ENCODE assay signal across 22 cellular contexts in the genomic region with DNA sequence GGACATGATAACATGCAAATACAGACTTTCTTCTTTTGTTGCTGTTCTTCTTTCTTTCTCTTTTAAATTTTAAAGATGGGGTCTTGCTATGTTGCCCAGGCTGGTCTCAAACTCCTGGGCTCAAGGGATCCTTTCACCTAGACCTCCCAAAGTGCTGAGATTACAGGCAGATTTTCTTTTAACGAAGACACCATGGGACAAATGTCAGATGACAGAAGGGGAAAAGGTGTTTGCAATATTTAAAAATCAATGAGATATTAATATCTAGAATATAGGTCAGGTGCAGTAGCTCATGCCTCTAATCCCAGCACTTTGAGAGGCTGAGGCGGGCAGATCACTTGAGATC. TPM values are rescaled to one million over a fixed set of nuclear protein-coding genes. Genes with fewer than 3 reads are reported as not detected.
DNase-seq lines count a peak whose midpoint lies in the region; ATAC-seq, FAIRE-seq and TF ChIP-seq lines count a peak whose summit lies in the region.
"Had no signal": no experiment of that assay in that cellular context is flagged by ENCODE, and none has a peak within 500 bp of the region (broad histone marks: within the 10 kb centered on the region; RNA-seq: fewer than 3 reads in every experiment).

No MANE protein-coding gene starts in this region.

- H3K36me3 Mint-ChIP-seq in activated T-cell treated with anti-CD3 and anti-CD28 coated beads, Interleukin-2, amount 50 U/mL, for 72 hours (ENCODE audit: insufficient read depth in 2 of 2): no peaks in the 10 kb centered on the region
- no peaks in the 10 kb centered on the region for H3K36me3 Mint-ChIP-seq in activated CD4-positive, alpha-beta memory T cell treated with anti-CD3 and anti-CD28 coated beads for 36 hours
- H3K36me3 Mint-ChIP-seq in naive thymus-derived CD8-positive, alpha-beta T cell: no peaks in the 10 kb centered on the region

- H3K9me3 ChIP-seq in HEK293 (ENCODE audit: control insufficient read depth, insufficient read depth, low read depth, low read length) (no peaks in the 10 kb centered on the region), K562 (replicated peaks; ENCODE audit: control insufficient read depth, insufficient read depth, low read depth, low read length) (no peaks in the 10 kb centered on the region)

- no peaks in the 10 kb centered on the region for H3K9me1 ChIP-seq in K562 (ENCODE audit: control insufficient read depth, insufficient read depth, low read length)

- H3K36me3 ChIP-seq in HEK293 (ENCODE audit: control insufficient read depth in 2 of 2, insufficient read depth in 1 of 2, low read length in 2 of 2) (no peaks in the 10 kb centered on the region; a peak in 1 of 3 replicates), K562 (ENCODE audit: control insufficient read depth, insufficient read depth, low read length) (no peaks in the 10 kb centered on the region)

- no peak for DNase-seq in activated T-cell treated with anti-CD3 and anti-CD28 coated beads, Interleukin-2, amount 50 U/mL, for 72 hours
- DNase-seq in activated T-cell treated with anti-CD3 and anti-CD28 coated beads, Interleukin-2, amount 50 U/mL, for 1 hour: no peak
- no peak for DNase-seq in activated CD4-positive, alpha-beta memory T cell treated with anti-CD3 and anti-CD28 coated beads for 36 hours
- DNase-seq in K562 (ENCODE audit: extremely low read depth in 1 of 4, low spot score in 3 of 4) (no peak), GM13976 (ENCODE audit: low spot score) (no peak)
- no peak for DNase-seq in naive thymus-derived CD8-positive, alpha-beta T cell
- DNase-seq: AML-193, Calu3, DMS53, NCI-H1048, NCI-H1436 treated with DMSO at 0.1 percent for 48 hours, NCI-H2029 treated with DMSO at 0.1 percent for 48 hours, NCI-H2171 treated with DMSO at 0.1 percent for 48 hours, NCI-H446 treated with DMSO at 0.1 percent for 48 hours, NCI-H774, PC-9 had no signal

- H3K4me1 ChIP-seq in HEK293 (ENCODE audit: control insufficient read depth, insufficient read depth, low read length) (peaks cover 8% of the 10 kb centered on the region), K562 (replicated peaks in 1 of 2; ENCODE audit: control insufficient read depth in 2 of 2, insufficient read depth in 2 of 2, low read length in 2 of 2) (peaks cover 33 to 35% of the 10 kb centered on the region in 2 experiments)

- no peak for TF ChIP-seq CTCF in HEK293 (tag by site-specific recombination; IDR thresholded peaks at IDR 0.05)
- TF ChIP-seq CTCF in K562 (IDR thresholded peaks at IDR 0.05 in 2 of 3, conservative IDR thresholded peaks at IDR 0.05 in 1 of 3; ENCODE audit: insufficient read depth in 2 of 3, low read depth in 1 of 3, low read length in 3 of 3): no peak
- TF ChIP-seq CTCF in GM13976 (IDR thresholded peaks at IDR 0.05; ENCODE audit: borderline replicate concordance, control extremely low read depth, extremely low read depth, insufficient read depth, missing control alignments): no peak

- TF ChIP-seq POLR2A in K562 (conservative IDR thresholded peaks at IDR 0.05): no peak

- no peak overlapping the region for H3K4me2 ChIP-seq in K562 (ENCODE audit: insufficient read depth, low read length)
- H3K4me2 ChIP-seq: PC-9 had no signal

- TF ChIP-seq RAD21 in K562 (CRISPR knock-in tag; conservative IDR thresholded peaks at IDR 0.05 in 1 of 2, IDR thresholded peaks at IDR 0.05 in 1 of 2): no peak

- H3K27me3 ChIP-seq in K562 (ENCODE audit: control insufficient read depth in 2 of 2, insufficient read depth in 2 of 2, low read length in 2 of 2): no peaks in the 10 kb centered on the region

- H2AFZ ChIP-seq in K562 (ENCODE audit: low read depth, low read length): peak overlapping the region; percentile 29; the same call in 1 of the 2 replicates
- H2AFZ ChIP-seq: PC-9 had no signal

- H4K20me1 ChIP-seq in K562 (replicated peaks; ENCODE audit: control insufficient read depth, insufficient read depth, low read length): no peaks in the 10 kb centered on the region

- 0 out of 3 replicates have a peak, but pooled peaks cover 9% of the 10 kb centered on the region for H3K79me2 ChIP-seq in K562 (ENCODE audit: control insufficient read depth, insufficient read depth, low read length)

- H3K9ac ChIP-seq in K562 (ENCODE audit: insufficient read depth in 1 of 2, low read depth in 2 of 2, low read length in 2 of 2): no peak overlapping the region

- no peak overlapping the region for H3K27ac ChIP-seq in HEK293 (ENCODE audit: extremely low read depth, low read depth, low read length)
- H3K27ac ChIP-seq in K562 (ENCODE audit: extremely low read depth, low read depth, low read length): no peak overlapping the region
- H3K27ac ChIP-seq: PC-9 had no signal

- no peak for ATAC-seq in activated T-cell treated with anti-CD3 and anti-CD28 coated beads, Interleukin-2, amount 50 U/mL, for 72 hours (replicated peaks in 1 of 2)
- no peak for ATAC-seq in K562
- ATAC-seq in HG03342 (IDR thresholded peaks at IDR 0.05; ENCODE audit: unreplicated experiment): no peak
- no peak for ATAC-seq in naive thymus-derived CD8-positive, alpha-beta T cell
- ATAC-seq: HepG2 had no signal

- CTCF ChIA-PET in HEK293 (lab: Yijun Ruan, JAX): interaction anchor here (0.7 kb wide), 1 partner anchor 49 kb away, joined by 3 read pairs; no protein-coding TSS in a partner anchor
- CTCF ChIA-PET in activated CD4-positive, alpha-beta memory T cell treated with anti-CD3 and anti-CD28 coated beads for 36 hours (lab: Charles Lee): interaction anchor here (4.0 kb wide), 1 partner anchor 27 kb away, joined by 11 read pairs; a partner anchor contains a TSS
- CTCF ChIA-PET in K562 (lab: Yijun Ruan, JAX; ENCODE audit: low intra/inter-chr PET ratio): no interaction called here

- in situ Hi-C loops in K562 (cut with MboI) (no loop called here), GM13976 (cut with MboI; ENCODE audit: low sequenced_read_pairs, unreplicated experiment) (no loop called here)

- POLR2A ChIA-PET in HEK293 (lab: Yijun Ruan, JAX): no interaction called here
- POLR2A ChIA-PET in activated CD4-positive, alpha-beta memory T cell treated with anti-CD3 and anti-CD28 coated beads for 36 hours (lab: Charles Lee): interaction anchor here (1.6 kb wide), 1 partner anchor 55 kb away, joined by 4 read pairs; a partner anchor contains a TSS
- POLR2A ChIA-PET in K562 (lab: Yijun Ruan, JAX): interaction anchor here (0.5 kb wide), 1 partner anchor 32 kb away, joined by 5 read pairs; no protein-coding TSS in a partner anchor
- POLR2A ChIA-PET in naive thymus-derived CD8-positive, alpha-beta T cell (lab: Charles Lee): no interaction called here

- WGBS in K562 (ENCODE audit: insufficient coverage, low coverage, missing lambda C conversion rate): 55% methylated on average over 2 of the region's 2 CpGs

- H3K4me3 ChIP-seq in HEK293 (ENCODE audit: low read depth, low read length): no peak overlapping the region
- no peak overlapping the region for H3K4me3 ChIP-seq in K562
- H3K4me3 ChIP-seq: PC-9 had no signal

- peaks cover 56% of the 10 kb centered on the region for H3K4me1 Mint-ChIP-seq in activated T-cell treated with anti-CD3 and anti-CD28 coated beads, Interleukin-2, amount 50 U/mL, for 72 hours (ENCODE audit: low read depth)
- H3K4me1 Mint-ChIP-seq in activated CD4-positive, alpha-beta memory T cell treated with anti-CD3 and anti-CD28 coated beads for 36 hours (ENCODE audit: low read depth): peaks cover 45% of the 10 kb centered on the region
- peaks cover 6 to 28% (median 16%) of the 10 kb centered on the region in 4 donors for H3K4me1 Mint-ChIP-seq in naive thymus-derived CD8-positive, alpha-beta T cell

- intact Hi-C loops in activated CD4-positive, alpha-beta memory T cell treated with anti-CD3 and anti-CD28 coated beads for 36 hours (cut with micrococcal nuclease): loop anchor here (2.0 to 5.0 kb wide), 5 partner anchors 42 to 548 kb away; a partner anchor contains a TSS
- intact Hi-C loops in K562 (cut with micrococcal nuclease): no loop called here

- H3K27ac Mint-ChIP-seq in activated T-cell treated with anti-CD3 and anti-CD28 coated beads, Interleukin-2, amount 50 U/mL, for 72 hours: peak overlapping the region; percentile 91
- peak overlapping the region; percentile 95 for H3K27ac Mint-ChIP-seq in activated CD4-positive, alpha-beta memory T cell treated with anti-CD3 and anti-CD28 coated beads for 36 hours
- H3K27ac Mint-ChIP-seq in naive thymus-derived CD8-positive, alpha-beta T cell: no peak overlapping the region

- H3K4me3 Mint-ChIP-seq in activated T-cell treated with anti-CD3 and anti-CD28 coated beads, Interleukin-2, amount 50 U/mL, for 72 hours: peak overlapping the region; percentile 64 to 66
- peak overlapping the region; percentile 3 for H3K4me3 Mint-ChIP-seq in activated CD4-positive, alpha-beta memory T cell treated with anti-CD3 and anti-CD28 coated beads for 36 hours
- H3K4me3 Mint-ChIP-seq in naive thymus-derived CD8-positive, alpha-beta T cell: no peak overlapping the region

- FAIRE-seq in K562 (lab: Jason Lieb, UNC): no peak
- FAIRE-seq: GM19239, H54, HepG2 had no signal

- H3K27me3 Mint-ChIP-seq in activated T-cell treated with anti-CD3 and anti-CD28 coated beads, Interleukin-2, amount 50 U/mL, for 72 hours (ENCODE audit: low read depth): peaks cover 12% of the 10 kb centered on the region
- peaks cover 7% of the 10 kb centered on the region for H3K27me3 Mint-ChIP-seq in activated CD4-positive, alpha-beta memory T cell treated with anti-CD3 and anti-CD28 coated beads for 36 hours
- H3K27me3 Mint-ChIP-seq in naive thymus-derived CD8-positive, alpha-beta T cell: peaks cover 7 to 21% (median 12%) of the 10 kb centered on the region in 5 donors

- no TSS peak for BruUV-seq in K562 (replicated peaks; lab: Mats Ljungman, UMichigan)

- TF ChIP-seq EP300 in K562 (IDR thresholded peaks at IDR 0.05; ENCODE audit: low read length): no peak

- no peaks in the 10 kb centered on the region for H3K9me3 Mint-ChIP-seq in activated T-cell treated with anti-CD3 and anti-CD28 coated beads, Interleukin-2, amount 50 U/mL, for 72 hours
- H3K9me3 Mint-ChIP-seq in activated CD4-positive, alpha-beta memory T cell treated with anti-CD3 and anti-CD28 coated beads for 36 hours: no peaks in the 10 kb centered on the region
- H3K9me3 Mint-ChIP-seq in naive thymus-derived CD8-positive, alpha-beta T cell: no peaks in the 10 kb centered on the region

RNA-seq across cellular contexts. Expression of a gene that starts 3.7 kb away (rescaled TPM):
- 1 to 10 TPM; 3.3 to 5.3 TPM for total RNA-seq in activated T-cell treated with anti-CD3 and anti-CD28 coated beads, Interleukin-2, amount 50 U/mL, for 72 hours
- 1 to 10 TPM; 2.4 to 2.5 TPM for total RNA-seq in activated CD4-positive, alpha-beta memory T cell treated with anti-CD3 and anti-CD28 coated beads for 36 hours
- 52.1 and 114 TPM in 2 replicates for total RNA-seq in K562 (2011; cell fraction: chromatin; rRNA removed; ENCODE audit: low replicate concordance)
- 41.3 and 44.4 TPM in 2 replicates for total RNA-seq in K562 (2011; cell fraction: nucleolus; rRNA removed)
- 47.0 and 64.5 TPM in 2 replicates for total RNA-seq in K562 (2011; cell fraction: nucleoplasm; rRNA removed)
- total RNA-seq in K562 (2014; rRNA removed): 4.6 and 5.1 TPM in 2 replicates
- total RNA-seq in K562 (2014; rRNA removed; fragmentation: Illumina TruSeq; extraction: Trizol): 2.3 and 2.9 TPM in 2 replicates
- total RNA-seq in K562 (2015; rRNA removed; fragmentation: Illumina TruSeq; extraction: Trizol): 2.7 and 3.1 TPM in 2 replicates
- total RNA-seq in K562 (2021): 5.3 and 7.4 TPM in 2 replicates
- 3.0 and 3.7 TPM in 2 replicates for polyA plus RNA-seq in K562 (2011; rRNA removed)
- polyA plus RNA-seq in K562 (2011; cell fraction: cytosol; rRNA removed): 3.6 and 4.2 TPM in 2 replicates
- polyA plus RNA-seq in K562 (2011; cell fraction: nucleus; rRNA removed): 23.2 and 44.6 TPM in 2 replicates
- polyA plus RNA-seq in K562 (2012): 6.7 and 7.4 TPM in 2 replicates
- polyA plus RNA-seq in K562 (2014; fragmentation: Illumina TruSeq; extraction: Trizol): 6.0 and 7.4 TPM in 2 replicates
- under 1 TPM; 0.11 to 0.58 TPM for polyA plus RNA-seq in K562 (2014; fragmentation: Nextera tagmentation; extraction: Ambion mirVana)
- 5.6 and 6.6 TPM in 2 replicates for polyA plus RNA-seq in K562 (2014; rRNA removed)
- 2.7 and 10.5 TPM in 2 replicates for polyA minus RNA-seq in K562 (2011; rRNA and poly(A)+ RNA removed)
- 3.2 and 9.9 TPM in 2 replicates for polyA minus RNA-seq in K562 (2011; cell fraction: cytosol; rRNA and poly(A)+ RNA removed)
- polyA minus RNA-seq in K562 (2011; cell fraction: nucleus; rRNA and poly(A)+ RNA removed): 9.3 and 13.7 TPM in 2 replicates
- total RNA-seq in naive thymus-derived CD8-positive, alpha-beta T cell: 1 to 10 TPM in 1 of 2 experiments, under 1 TPM in 1; 0.93 to 1.3 TPM
- under 1 TPM in 1 of 3 donors, not detected in 2; 0.07 TPM for polyA plus RNA-seq in naive thymus-derived CD8-positive, alpha-beta T cell
- total RNA-seq: HepG2 had no signal

RNA-seq across cellular contexts. Expression of a gene that starts 3.8 kb away (rescaled TPM):
- total RNA-seq in activated T-cell treated with anti-CD3 and anti-CD28 coated beads, Interleukin-2, amount 50 U/mL, for 72 hours: 10 to 100 TPM; 10.1 to 11.3 TPM
- total RNA-seq in activated CD4-positive, alpha-beta memory T cell treated with anti-CD3 and anti-CD28 coated beads for 36 hours: 1 to 10 TPM; 7.4 to 8.3 TPM
- total RNA-seq in K562 (2011; cell fraction: chromatin; rRNA removed; ENCODE audit: low replicate concordance): 5.4 and 14.4 TPM in 2 replicates
- 6.4 and 8.8 TPM in 2 replicates for total RNA-seq in K562 (2011; cell fraction: nucleolus; rRNA removed)
- 5.6 and 10.2 TPM in 2 replicates for total RNA-seq in K562 (2011; cell fraction: nucleoplasm; rRNA removed)
- total RNA-seq in K562 (2014; rRNA removed) (2.8 and 3.8 TPM in 2 replicates), K562 (2014; rRNA removed; fragmentation: Illumina TruSeq; extraction: Trizol) (1.1 TPM in 2 replicates), K562 (2015; rRNA removed; fragmentation: Illumina TruSeq; extraction: Trizol) (3.5 and 3.8 TPM in 2 replicates), K562 (2021) (3.9 TPM in 2 replicates)
- polyA plus RNA-seq in K562 (2011; rRNA removed) (4.5 and 11.4 TPM in 2 replicates), K562 (2014; fragmentation: Illumina TruSeq; extraction: Trizol) (4.4 and 4.8 TPM in 2 replicates), K562 (2014; fragmentation: Nextera tagmentation; extraction: Ambion mirVana) (under 1 TPM; 0.39 to 0.55 TPM), K562 (2014; rRNA removed) (3.4 and 4.6 TPM in 2 replicates)
- polyA plus RNA-seq in K562 (2011; cell fraction: cytosol; rRNA removed): 11.2 and 13.0 TPM in 2 replicates
- polyA plus RNA-seq in K562 (2011; cell fraction: nucleus; rRNA removed): 23.4 and 27.1 TPM in 2 replicates
- 5.5 and 22.2 TPM in 2 replicates for polyA plus RNA-seq in K562 (2012)
- polyA minus RNA-seq in K562 (2011; rRNA and poly(A)+ RNA removed): 1.8 and 2.5 TPM in 2 replicates
- polyA minus RNA-seq in K562 (2011; cell fraction: cytosol; rRNA and poly(A)+ RNA removed): 4.3 and 6.2 TPM in 2 replicates
- 3.0 and 5.6 TPM in 2 replicates for polyA minus RNA-seq in K562 (2011; cell fraction: nucleus; rRNA and poly(A)+ RNA removed)
- total RNA-seq in naive thymus-derived CD8-positive, alpha-beta T cell: not detected
- polyA plus RNA-seq in naive thymus-derived CD8-positive, alpha-beta T cell: under 1 TPM in 1 of 3 donors, not detected in 2; 0.07 TPM
- total RNA-seq: Calu3, HepG2, MCF 10A, PC-9 had no signal
- polyA plus RNA-seq: HepG2 had no signal

RNA-seq across cellular contexts. Expression of a gene that starts 26.9 kb away (rescaled TPM):
- total RNA-seq in activated T-cell treated with anti-CD3 and anti-CD28 coated beads, Interleukin-2, amount 50 U/mL, for 72 hours: 10 to 100 TPM; 41.0 to 45.1 TPM
- total RNA-seq in activated CD4-positive, alpha-beta memory T cell treated with anti-CD3 and anti-CD28 coated beads for 36 hours: 10 to 100 TPM; 29.8 to 31.9 TPM
- 20.3 and 72.0 TPM in 2 replicates for total RNA-seq in K562 (2011; cell fraction: chromatin; rRNA removed; ENCODE audit: low replicate concordance)
- 76.2 and 91.1 TPM in 2 replicates for total RNA-seq in K562 (2011; cell fraction: nucleolus; rRNA removed)
- 41.2 and 45.5 TPM in 2 replicates for total RNA-seq in K562 (2011; cell fraction: nucleoplasm; rRNA removed)
- total RNA-seq in K562 (2014; rRNA removed) (28.3 and 31.2 TPM in 2 replicates), K562 (2014; rRNA removed; fragmentation: Illumina TruSeq; extraction: Trizol) (6.8 and 7.2 TPM in 2 replicates), K562 (2015; rRNA removed; fragmentation: Illumina TruSeq; extraction: Trizol) (12.6 and 13.7 TPM in 2 replicates), K562 (2021) (26.0 and 26.7 TPM in 2 replicates)
- polyA plus RNA-seq in K562 (2011; rRNA removed) (16.0 and 22.7 TPM in 2 replicates), K562 (2014; fragmentation: Illumina TruSeq; extraction: Trizol) (9.6 and 13.1 TPM in 2 replicates), K562 (2014; fragmentation: Nextera tagmentation; extraction: Ambion mirVana) (1 to 10 TPM; 1.7 to 4.3 TPM), K562 (2014; rRNA removed) (40.8 and 43.8 TPM in 2 replicates)
- 25.2 and 53.5 TPM in 2 replicates for polyA plus RNA-seq in K562 (2011; cell fraction: cytosol; rRNA removed)
- polyA plus RNA-seq in K562 (2011; cell fraction: nucleus; rRNA removed): 72.4 and 115 TPM in 2 replicates
- polyA plus RNA-seq in K562 (2012): 18.2 and 37.7 TPM in 2 replicates
- 3.4 and 5.0 TPM in 2 replicates for polyA minus RNA-seq in K562 (2011; rRNA and poly(A)+ RNA removed)
- polyA minus RNA-seq in K562 (2011; cell fraction: cytosol; rRNA and poly(A)+ RNA removed): 17.2 and 20.5 TPM in 2 replicates
- polyA minus RNA-seq in K562 (2011; cell fraction: nucleus; rRNA and poly(A)+ RNA removed): 17.5 and 23.6 TPM in 2 replicates
- total RNA-seq in naive thymus-derived CD8-positive, alpha-beta T cell: 10 to 100 TPM; 39.6 to 45.0 TPM
- 10 to 100 TPM; 12.6 to 15.5 (median 15.4) TPM for polyA plus RNA-seq in naive thymus-derived CD8-positive, alpha-beta T cell

RNA-seq across cellular contexts. Expression of a gene that starts 41.3 kb away (rescaled TPM):
- total RNA-seq in activated T-cell treated with anti-CD3 and anti-CD28 coated beads, Interleukin-2, amount 50 U/mL, for 72 hours: 1 to 10 TPM; 1.7 to 4.2 TPM
- total RNA-seq in activated CD4-positive, alpha-beta memory T cell treated with anti-CD3 and anti-CD28 coated beads for 36 hours: 1 to 10 TPM; 5.5 to 6.0 TPM
- total RNA-seq in K562 (2011; cell fraction: chromatin; rRNA removed; ENCODE audit: low replicate concordance): 7.2 and 10.1 TPM in 2 replicates
- 3.6 and 6.3 TPM in 2 replicates for total RNA-seq in K562 (2011; cell fraction: nucleolus; rRNA removed)
- 4.3 and 11.0 TPM in 2 replicates for total RNA-seq in K562 (2011; cell fraction: nucleoplasm; rRNA removed)
- total RNA-seq in K562 (2014; rRNA removed) (0.05 and 0.41 TPM in 2 replicates), K562 (2014; rRNA removed; fragmentation: Illumina TruSeq; extraction: Trizol) (0.32 and 0.36 TPM in 2 replicates), K562 (2015; rRNA removed; fragmentation: Illumina TruSeq; extraction: Trizol) (0.15 and 0.25 TPM in 2 replicates), K562 (2021) (0.81 and 0.95 TPM in 2 replicates)
- polyA plus RNA-seq in K562 (2011; rRNA removed) (0.47 and 0.62 TPM in 2 replicates), K562 (2014; fragmentation: Illumina TruSeq; extraction: Trizol) (0.30 and 0.89 TPM in 2 replicates), K562 (2014; fragmentation: Nextera tagmentation; extraction: Ambion mirVana) (under 1 TPM; 0.21 to 0.25 TPM), K562 (2014; rRNA removed) (0.63 and 1.3 TPM in 2 replicates)
- polyA plus RNA-seq in K562 (2011; cell fraction: cytosol; rRNA removed): 0.57 and 0.58 TPM in 2 replicates
- polyA plus RNA-seq in K562 (2011; cell fraction: nucleus; rRNA removed): 3.0 and 4.3 TPM in 2 replicates
- polyA plus RNA-seq in K562 (2012): 0.70 and 3.0 TPM in 2 replicates
- 0.03 and 0.39 TPM in 2 replicates for polyA minus RNA-seq in K562 (2011; rRNA and poly(A)+ RNA removed)
- polyA minus RNA-seq in K562 (2011; cell fraction: cytosol; rRNA and poly(A)+ RNA removed): not detected in 2 replicates
- 0.89 and 1.3 TPM in 2 replicates for polyA minus RNA-seq in K562 (2011; cell fraction: nucleus; rRNA and poly(A)+ RNA removed)
- 1 to 10 TPM; 1.8 to 2.6 TPM for total RNA-seq in naive thymus-derived CD8-positive, alpha-beta T cell
- polyA plus RNA-seq in naive thymus-derived CD8-positive, alpha-beta T cell: under 1 TPM in 2 of 3 donors, not detected in 1; 0.02 to 0.16 TPM

RNA-seq across cellular contexts. Expression of a gene that starts 42.0 kb away (rescaled TPM):
- total RNA-seq in activated T-cell treated with anti-CD3 and anti-CD28 coated beads, Interleukin-2, amount 50 U/mL, for 72 hours: 1 to 10 TPM in 1 of 2 donors, under 1 TPM in 1; 0.43 to 1.4 TPM
- total RNA-seq in activated CD4-positive, alpha-beta memory T cell treated with anti-CD3 and anti-CD28 coated beads for 36 hours: 1 to 10 TPM in 1 of 2 experiments, under 1 TPM in 1; 0.41 to 1.2 TPM
- 0.12 TPM in 1 of 2 replicates, not detected in the other for total RNA-seq in K562 (2011; cell fraction: chromatin; rRNA removed; ENCODE audit: low replicate concordance)
- total RNA-seq in K562 (2011; cell fraction: nucleolus; rRNA removed): 0.50 TPM in 1 of 2 replicates, not detected in the other
- total RNA-seq in K562 (2011; cell fraction: nucleoplasm; rRNA removed): 0.15 TPM in 1 of 2 replicates, not detected in the other
- total RNA-seq in K562 (2014; rRNA removed): not detected in 2 replicates
- not detected in 2 replicates for total RNA-seq in K562 (2014; rRNA removed; fragmentation: Illumina TruSeq; extraction: Trizol)
- not detected in 2 replicates for total RNA-seq in K562 (2015; rRNA removed; fragmentation: Illumina TruSeq; extraction: Trizol)
- total RNA-seq in K562 (2021): 0.25 and 0.33 TPM in 2 replicates
- polyA plus RNA-seq in K562 (2011; rRNA removed): 0.12 TPM in 1 of 2 replicates, not detected in the other
- 0.03 and 0.04 TPM in 2 replicates for polyA plus RNA-seq in K562 (2011; cell fraction: cytosol; rRNA removed)
- 0.46 and 0.63 TPM in 2 replicates for polyA plus RNA-seq in K562 (2011; cell fraction: nucleus; rRNA removed)
- 0.52 and 0.94 TPM in 2 replicates for polyA plus RNA-seq in K562 (2012)
- not detected in 2 replicates for polyA plus RNA-seq in K562 (2014; fragmentation: Illumina TruSeq; extraction: Trizol)
- not detected for polyA plus RNA-seq in K562 (2014; fragmentation: Nextera tagmentation; extraction: Ambion mirVana)
- 0.15 and 0.16 TPM in 2 replicates for polyA plus RNA-seq in K562 (2014; rRNA removed)
- polyA minus RNA-seq in K562 (2011; rRNA and poly(A)+ RNA removed): not detected in 2 replicates
- not detected in 2 replicates for polyA minus RNA-seq in K562 (2011; cell fraction: cytosol; rRNA and poly(A)+ RNA removed)
- polyA minus RNA-seq in K562 (2011; cell fraction: nucleus; rRNA and poly(A)+ RNA removed): 0.54 TPM in 1 of 2 replicates, not detected in the other
- not detected for total RNA-seq in naive thymus-derived CD8-positive, alpha-beta T cell
- not detected for polyA plus RNA-seq in naive thymus-derived CD8-positive, alpha-beta T cell
- total RNA-seq: HepG2 had no signal
- polyA plus RNA-seq: HepG2 had no signal

Comparison
In these comparisons a context has a peak if more than half of its experiments do, and no peak if none do; other contexts are left out.
1. H3K27ac Mint-ChIP-seq: peak in activated T-cell treated with anti-CD3 and anti-CD28 coated beads, Interleukin-2, amount 50 U/mL, for 72 hours (single experiment) and activated CD4-positive, alpha-beta memory T cell treated with anti-CD3 and anti-CD28 coated beads for 36 hours (single experiment); none in naive thymus-derived CD8-positive, alpha-beta T cell (0 of 10).
2. H3K4me3 Mint-ChIP-seq: peak in activated T-cell treated with anti-CD3 and anti-CD28 coated beads, Interleukin-2, amount 50 U/mL, for 72 hours (2 of 2) and activated CD4-positive, alpha-beta memory T cell treated with anti-CD3 and anti-CD28 coated beads for 36 hours (single experiment); none in naive thymus-derived CD8-positive, alpha-beta T cell (0 of 10).
3. POLR2A ChIA-PET loops: an anchor here in activated CD4-positive, alpha-beta memory T cell treated with anti-CD3 and anti-CD28 coated beads for 36 hours (1.6 kb wide) and K562 (0.5 kb wide); none called in HEK293 and naive thymus-derived CD8-positive, alpha-beta T cell.